Comparison of ENCODE assay signal across 3 cellular contexts in the genomic region with DNA sequence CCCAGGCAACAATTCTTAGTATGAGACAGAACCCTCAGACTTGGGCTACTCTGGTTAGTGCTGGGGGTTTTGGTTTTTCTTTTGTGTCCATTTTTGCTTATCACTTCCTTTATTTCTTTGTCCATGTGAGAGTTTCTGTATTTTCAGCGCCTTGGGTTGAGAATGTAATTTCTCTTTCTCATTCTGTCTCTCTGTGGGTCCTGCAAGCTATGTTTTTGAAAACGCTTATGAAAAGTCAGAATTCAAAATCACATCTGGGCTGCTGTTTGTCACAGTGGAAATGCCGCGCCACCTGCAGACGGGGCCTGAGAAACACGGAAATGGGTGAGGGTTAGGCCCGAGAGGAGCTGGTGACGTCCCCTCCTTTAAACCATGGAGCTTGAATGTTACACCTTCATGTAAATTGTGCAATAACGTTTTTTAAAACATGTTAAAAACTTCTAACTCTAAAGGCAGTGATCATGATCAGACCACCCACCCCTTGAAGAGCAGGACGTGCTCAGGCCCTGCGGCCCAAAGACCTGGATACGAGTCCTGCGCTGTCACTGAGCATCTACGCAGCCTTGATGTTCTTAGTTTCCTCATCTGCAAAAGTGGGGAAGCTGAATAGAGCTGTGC.
TF ChIP-seq lines count a peak whose summit lies in the region.

No MANE protein-coding gene starts in this region.

TF ChIP-seq in SK-N-SH, 30 proteins besides CTCF, POLR2A, EP300 and RAD21 (continued from another document):
- no peak for TF ChIP-seq RCOR1 (IDR thresholded peaks at IDR 0.05; ENCODE audit: low read length)
- no peak for TF ChIP-seq RFX5 (IDR thresholded peaks at IDR 0.05; ENCODE audit: low read length)
- no peak for TF ChIP-seq FOSL2 (IDR thresholded peaks at IDR 0.05; ENCODE audit: borderline replicate concordance, low read depth)
- TF ChIP-seq, protein P1, sequence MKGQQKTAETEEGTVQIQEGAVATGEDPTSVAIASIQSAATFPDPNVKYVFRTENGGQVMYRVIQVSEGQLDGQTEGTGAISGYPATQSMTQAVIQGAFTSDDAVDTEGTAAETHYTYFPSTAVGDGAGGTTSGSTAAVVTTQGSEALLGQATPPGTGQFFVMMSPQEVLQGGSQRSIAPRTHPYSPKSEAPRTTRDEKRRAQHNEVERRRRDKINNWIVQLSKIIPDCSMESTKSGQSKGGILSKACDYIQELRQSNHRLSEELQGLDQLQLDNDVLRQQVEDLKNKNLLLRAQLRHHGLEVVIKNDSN (IDR thresholded peaks at IDR 0.05; ENCODE audit: borderline replicate concordance, low read depth): no peak
- TF ChIP-seq SIN3A (IDR thresholded peaks at IDR 0.05; ENCODE audit: borderline replicate concordance, low read depth, low read length): no peak

TF ChIP-seq in SK-N-SH treated with all-trans-retinoic acid at 6 μM for 48 hours, 23 proteins besides CTCF, POLR2A, EP300 and RAD21 (continued from another document):
- TF ChIP-seq, protein P2, sequence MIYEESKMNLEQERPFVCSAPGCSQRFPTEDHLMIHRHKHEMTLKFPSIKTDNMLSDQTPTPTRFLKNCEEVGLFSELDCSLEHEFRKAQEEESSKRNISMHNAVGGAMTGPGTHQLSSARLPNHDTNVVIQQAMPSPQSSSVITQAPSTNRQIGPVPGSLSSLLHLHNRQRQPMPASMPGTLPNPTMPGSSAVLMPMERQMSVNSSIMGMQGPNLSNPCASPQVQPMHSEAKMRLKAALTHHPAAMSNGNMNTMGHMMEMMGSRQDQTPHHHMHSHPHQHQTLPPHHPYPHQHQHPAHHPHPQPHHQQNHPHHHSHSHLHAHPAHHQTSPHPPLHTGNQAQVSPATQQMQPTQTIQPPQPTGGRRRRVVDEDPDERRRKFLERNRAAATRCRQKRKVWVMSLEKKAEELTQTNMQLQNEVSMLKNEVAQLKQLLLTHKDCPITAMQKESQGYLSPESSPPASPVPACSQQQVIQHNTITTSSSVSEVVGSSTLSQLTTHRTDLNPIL (CRISPR knock-in tag; IDR thresholded peaks at IDR 0.05; ENCODE audit: low read depth): no peak
- TF ChIP-seq, protein P3, sequence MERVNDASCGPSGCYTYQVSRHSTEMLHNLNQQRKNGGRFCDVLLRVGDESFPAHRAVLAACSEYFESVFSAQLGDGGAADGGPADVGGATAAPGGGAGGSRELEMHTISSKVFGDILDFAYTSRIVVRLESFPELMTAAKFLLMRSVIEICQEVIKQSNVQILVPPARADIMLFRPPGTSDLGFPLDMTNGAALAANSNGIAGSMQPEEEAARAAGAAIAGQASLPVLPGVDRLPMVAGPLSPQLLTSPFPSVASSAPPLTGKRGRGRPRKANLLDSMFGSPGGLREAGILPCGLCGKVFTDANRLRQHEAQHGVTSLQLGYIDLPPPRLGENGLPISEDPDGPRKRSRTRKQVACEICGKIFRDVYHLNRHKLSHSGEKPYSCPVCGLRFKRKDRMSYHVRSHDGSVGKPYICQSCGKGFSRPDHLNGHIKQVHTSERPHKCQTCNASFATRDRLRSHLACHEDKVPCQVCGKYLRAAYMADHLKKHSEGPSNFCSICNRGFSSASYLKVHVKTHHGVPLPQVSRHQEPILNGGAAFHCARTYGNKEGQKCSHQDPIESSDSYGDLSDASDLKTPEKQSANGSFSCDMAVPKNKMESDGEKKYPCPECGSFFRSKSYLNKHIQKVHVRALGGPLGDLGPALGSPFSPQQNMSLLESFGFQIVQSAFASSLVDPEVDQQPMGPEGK (CRISPR knock-in tag; IDR thresholded peaks at IDR 0.05; ENCODE audit: borderline replicate concordance): no peak
- no peak for TF ChIP-seq GLIS3 (CRISPR knock-in tag; IDR thresholded peaks at IDR 0.05)
- TF ChIP-seq CSDC2 (CRISPR knock-in tag; IDR thresholded peaks at IDR 0.05): no peak
- TF ChIP-seq ZNF8 (CRISPR knock-in tag; IDR thresholded peaks at IDR 0.05): no peak
- TF ChIP-seq OSR1 (CRISPR knock-in tag; IDR thresholded peaks at IDR 0.05): no peak
- TF ChIP-seq PPARA (CRISPR knock-in tag; IDR thresholded peaks at IDR 0.05; ENCODE audit: borderline replicate concordance): no peak

TF ChIP-seq in IMR-90, 13 proteins besides CTCF, POLR2A, EP300 and RAD21 (continued from another document):
- TF ChIP-seq CHD1 (IDR thresholded peaks at IDR 0.05; ENCODE audit: low read depth, low read length): no peak
- TF ChIP-seq, protein P4, sequence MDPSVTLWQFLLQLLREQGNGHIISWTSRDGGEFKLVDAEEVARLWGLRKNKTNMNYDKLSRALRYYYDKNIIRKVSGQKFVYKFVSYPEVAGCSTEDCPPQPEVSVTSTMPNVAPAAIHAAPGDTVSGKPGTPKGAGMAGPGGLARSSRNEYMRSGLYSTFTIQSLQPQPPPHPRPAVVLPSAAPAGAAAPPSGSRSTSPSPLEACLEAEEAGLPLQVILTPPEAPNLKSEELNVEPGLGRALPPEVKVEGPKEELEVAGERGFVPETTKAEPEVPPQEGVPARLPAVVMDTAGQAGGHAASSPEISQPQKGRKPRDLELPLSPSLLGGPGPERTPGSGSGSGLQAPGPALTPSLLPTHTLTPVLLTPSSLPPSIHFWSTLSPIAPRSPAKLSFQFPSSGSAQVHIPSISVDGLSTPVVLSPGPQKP (IDR thresholded peaks at IDR 0.05; ENCODE audit: borderline replicate concordance, low read depth, low read length): no peak
- TF ChIP-seq MAZ (IDR thresholded peaks at IDR 0.05; ENCODE audit: borderline replicate concordance, low read depth, low read length): no peak
- peak; percentile 60 for TF ChIP-seq CEBPB (IDR thresholded peaks at IDR 0.05; ENCODE audit: low read depth, low read length)
